Comparison of ENCODE assay signal across 1 cellular context in the genomic region with DNA sequence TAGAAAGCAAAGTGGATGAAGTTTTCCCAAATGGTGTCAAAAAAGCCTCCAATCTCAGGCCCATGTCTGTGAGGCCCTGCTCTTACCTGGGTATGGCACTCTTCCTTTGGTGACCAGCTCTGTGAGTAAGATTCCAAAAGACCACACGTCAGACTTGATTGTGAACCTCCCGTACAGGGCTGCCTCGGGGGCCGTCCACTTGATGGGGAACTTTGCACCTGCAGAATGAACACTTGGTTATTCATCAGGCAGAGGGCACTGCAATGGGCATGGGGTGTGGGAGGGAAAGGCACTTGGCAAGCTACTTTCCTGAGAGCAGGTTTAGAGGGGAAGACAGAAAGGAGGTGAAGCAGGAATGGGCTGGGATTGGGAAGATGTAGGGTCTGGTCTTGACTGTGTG.
TF ChIP-seq lines count a peak whose summit lies in the region.

No MANE protein-coding gene starts in this region.

TF ChIP-seq in HepG2, 621 proteins besides CTCF, POLR2A, EP300 and RAD21:
- no peak for TF ChIP-seq ZC3H4 (CRISPR knock-in tag; IDR thresholded peaks at IDR 0.05; ENCODE audit: borderline replicate concordance)
- 0 out of 2 replicates have a peak, but pooled peaks have one; percentile 20 for TF ChIP-seq BORCS8-MEF2B (CRISPR knock-in tag; IDR thresholded peaks at IDR 0.05)
- TF ChIP-seq HIVEP1 (CRISPR knock-in tag; IDR thresholded peaks at IDR 0.05): no peak
- TF ChIP-seq, protein P1, sequence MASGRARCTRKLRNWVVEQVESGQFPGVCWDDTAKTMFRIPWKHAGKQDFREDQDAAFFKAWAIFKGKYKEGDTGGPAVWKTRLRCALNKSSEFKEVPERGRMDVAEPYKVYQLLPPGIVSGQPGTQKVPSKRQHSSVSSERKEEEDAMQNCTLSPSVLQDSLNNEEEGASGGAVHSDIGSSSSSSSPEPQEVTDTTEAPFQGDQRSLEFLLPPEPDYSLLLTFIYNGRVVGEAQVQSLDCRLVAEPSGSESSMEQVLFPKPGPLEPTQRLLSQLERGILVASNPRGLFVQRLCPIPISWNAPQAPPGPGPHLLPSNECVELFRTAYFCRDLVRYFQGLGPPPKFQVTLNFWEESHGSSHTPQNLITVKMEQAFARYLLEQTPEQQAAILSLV (CRISPR knock-in tag; IDR thresholded peaks at IDR 0.05; ENCODE audit: borderline replicate concordance): 0 out of 2 replicates have a peak, but pooled peaks have one; percentile 48
- TF ChIP-seq ZNF761 (CRISPR knock-in tag; conservative IDR thresholded peaks at IDR 0.05): no peak
- no peak for TF ChIP-seq NFIB (CRISPR knock-in tag; IDR thresholded peaks at IDR 0.05; ENCODE audit: borderline replicate concordance)
- no peak for TF ChIP-seq MAFK (conservative IDR thresholded peaks at IDR 0.05 in 1 of 2, IDR thresholded peaks at IDR 0.05 in 1 of 2; ENCODE audit: low read length in 2 of 2)
- no peak for TF ChIP-seq HDAC2 (CRISPR knock-in tag; IDR thresholded peaks at IDR 0.05)
- no peak for TF ChIP-seq WIZ (CRISPR knock-in tag; IDR thresholded peaks at IDR 0.05)
- TF ChIP-seq, protein P2, sequence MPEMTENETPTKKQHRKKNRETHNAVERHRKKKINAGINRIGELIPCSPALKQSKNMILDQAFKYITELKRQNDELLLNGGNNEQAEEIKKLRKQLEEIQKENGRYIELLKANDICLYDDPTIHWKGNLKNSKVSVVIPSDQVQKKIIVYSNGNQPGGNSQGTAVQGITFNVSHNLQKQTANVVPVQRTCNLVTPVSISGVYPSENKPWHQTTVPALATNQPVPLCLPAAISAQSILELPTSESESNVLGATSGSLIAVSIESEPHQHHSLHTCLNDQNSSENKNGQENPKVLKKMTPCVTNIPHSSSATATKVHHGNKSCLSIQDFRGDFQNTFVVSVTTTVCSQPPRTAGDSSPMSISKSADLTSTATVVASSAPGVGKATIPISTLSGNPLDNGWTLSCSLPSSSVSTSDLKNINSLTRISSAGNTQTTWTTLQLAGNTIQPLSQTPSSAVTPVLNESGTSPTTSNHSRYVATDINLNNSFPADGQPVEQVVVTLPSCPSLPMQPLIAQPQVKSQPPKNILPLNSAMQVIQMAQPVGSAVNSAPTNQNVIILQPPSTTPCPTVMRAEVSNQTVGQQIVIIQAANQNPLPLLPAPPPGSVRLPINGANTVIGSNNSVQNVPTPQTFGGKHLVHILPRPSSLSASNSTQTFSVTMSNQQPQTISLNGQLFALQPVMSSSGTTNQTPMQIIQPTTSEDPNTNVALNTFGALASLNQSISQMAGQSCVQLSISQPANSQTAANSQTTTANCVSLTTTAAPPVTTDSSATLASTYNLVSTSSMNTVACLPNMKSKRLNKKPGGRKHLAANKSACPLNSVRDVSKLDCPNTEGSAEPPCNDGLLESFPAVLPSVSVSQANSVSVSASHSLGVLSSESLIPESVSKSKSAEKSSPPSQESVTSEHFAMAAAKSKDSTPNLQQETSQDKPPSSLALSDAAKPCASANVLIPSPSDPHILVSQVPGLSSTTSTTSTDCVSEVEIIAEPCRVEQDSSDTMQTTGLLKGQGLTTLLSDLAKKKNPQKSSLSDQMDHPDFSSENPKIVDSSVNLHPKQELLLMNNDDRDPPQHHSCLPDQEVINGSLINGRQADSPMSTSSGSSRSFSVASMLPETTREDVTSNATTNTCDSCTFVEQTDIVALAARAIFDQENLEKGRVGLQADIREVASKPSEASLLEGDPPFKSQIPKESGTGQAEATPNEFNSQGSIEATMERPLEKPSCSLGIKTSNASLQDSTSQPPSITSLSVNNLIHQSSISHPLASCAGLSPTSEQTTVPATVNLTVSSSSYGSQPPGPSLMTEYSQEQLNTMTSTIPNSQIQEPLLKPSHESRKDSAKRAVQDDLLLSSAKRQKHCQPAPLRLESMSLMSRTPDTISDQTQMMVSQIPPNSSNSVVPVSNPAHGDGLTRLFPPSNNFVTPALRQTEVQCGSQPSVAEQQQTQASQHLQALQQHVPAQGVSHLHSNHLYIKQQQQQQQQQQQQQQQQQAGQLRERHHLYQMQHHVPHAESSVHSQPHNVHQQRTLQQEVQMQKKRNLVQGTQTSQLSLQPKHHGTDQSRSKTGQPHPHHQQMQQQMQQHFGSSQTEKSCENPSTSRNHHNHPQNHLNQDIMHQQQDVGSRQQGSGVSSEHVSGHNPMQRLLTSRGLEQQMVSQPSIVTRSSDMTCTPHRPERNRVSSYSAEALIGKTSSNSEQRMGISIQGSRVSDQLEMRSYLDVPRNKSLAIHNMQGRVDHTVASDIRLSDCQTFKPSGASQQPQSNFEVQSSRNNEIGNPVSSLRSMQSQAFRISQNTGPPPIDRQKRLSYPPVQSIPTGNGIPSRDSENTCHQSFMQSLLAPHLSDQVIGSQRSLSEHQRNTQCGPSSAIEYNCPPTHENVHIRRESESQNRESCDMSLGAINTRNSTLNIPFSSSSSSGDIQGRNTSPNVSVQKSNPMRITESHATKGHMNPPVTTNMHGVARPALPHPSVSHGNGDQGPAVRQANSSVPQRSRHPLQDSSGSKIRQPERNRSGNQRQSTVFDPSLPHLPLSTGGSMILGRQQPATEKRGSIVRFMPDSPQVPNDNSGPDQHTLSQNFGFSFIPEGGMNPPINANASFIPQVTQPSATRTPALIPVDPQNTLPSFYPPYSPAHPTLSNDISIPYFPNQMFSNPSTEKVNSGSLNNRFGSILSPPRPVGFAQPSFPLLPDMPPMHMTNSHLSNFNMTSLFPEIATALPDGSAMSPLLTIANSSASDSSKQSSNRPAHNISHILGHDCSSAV (CRISPR knock-in tag; IDR thresholded peaks at IDR 0.05; ENCODE audit: borderline replicate concordance): no peak
- TF ChIP-seq, protein P3, sequence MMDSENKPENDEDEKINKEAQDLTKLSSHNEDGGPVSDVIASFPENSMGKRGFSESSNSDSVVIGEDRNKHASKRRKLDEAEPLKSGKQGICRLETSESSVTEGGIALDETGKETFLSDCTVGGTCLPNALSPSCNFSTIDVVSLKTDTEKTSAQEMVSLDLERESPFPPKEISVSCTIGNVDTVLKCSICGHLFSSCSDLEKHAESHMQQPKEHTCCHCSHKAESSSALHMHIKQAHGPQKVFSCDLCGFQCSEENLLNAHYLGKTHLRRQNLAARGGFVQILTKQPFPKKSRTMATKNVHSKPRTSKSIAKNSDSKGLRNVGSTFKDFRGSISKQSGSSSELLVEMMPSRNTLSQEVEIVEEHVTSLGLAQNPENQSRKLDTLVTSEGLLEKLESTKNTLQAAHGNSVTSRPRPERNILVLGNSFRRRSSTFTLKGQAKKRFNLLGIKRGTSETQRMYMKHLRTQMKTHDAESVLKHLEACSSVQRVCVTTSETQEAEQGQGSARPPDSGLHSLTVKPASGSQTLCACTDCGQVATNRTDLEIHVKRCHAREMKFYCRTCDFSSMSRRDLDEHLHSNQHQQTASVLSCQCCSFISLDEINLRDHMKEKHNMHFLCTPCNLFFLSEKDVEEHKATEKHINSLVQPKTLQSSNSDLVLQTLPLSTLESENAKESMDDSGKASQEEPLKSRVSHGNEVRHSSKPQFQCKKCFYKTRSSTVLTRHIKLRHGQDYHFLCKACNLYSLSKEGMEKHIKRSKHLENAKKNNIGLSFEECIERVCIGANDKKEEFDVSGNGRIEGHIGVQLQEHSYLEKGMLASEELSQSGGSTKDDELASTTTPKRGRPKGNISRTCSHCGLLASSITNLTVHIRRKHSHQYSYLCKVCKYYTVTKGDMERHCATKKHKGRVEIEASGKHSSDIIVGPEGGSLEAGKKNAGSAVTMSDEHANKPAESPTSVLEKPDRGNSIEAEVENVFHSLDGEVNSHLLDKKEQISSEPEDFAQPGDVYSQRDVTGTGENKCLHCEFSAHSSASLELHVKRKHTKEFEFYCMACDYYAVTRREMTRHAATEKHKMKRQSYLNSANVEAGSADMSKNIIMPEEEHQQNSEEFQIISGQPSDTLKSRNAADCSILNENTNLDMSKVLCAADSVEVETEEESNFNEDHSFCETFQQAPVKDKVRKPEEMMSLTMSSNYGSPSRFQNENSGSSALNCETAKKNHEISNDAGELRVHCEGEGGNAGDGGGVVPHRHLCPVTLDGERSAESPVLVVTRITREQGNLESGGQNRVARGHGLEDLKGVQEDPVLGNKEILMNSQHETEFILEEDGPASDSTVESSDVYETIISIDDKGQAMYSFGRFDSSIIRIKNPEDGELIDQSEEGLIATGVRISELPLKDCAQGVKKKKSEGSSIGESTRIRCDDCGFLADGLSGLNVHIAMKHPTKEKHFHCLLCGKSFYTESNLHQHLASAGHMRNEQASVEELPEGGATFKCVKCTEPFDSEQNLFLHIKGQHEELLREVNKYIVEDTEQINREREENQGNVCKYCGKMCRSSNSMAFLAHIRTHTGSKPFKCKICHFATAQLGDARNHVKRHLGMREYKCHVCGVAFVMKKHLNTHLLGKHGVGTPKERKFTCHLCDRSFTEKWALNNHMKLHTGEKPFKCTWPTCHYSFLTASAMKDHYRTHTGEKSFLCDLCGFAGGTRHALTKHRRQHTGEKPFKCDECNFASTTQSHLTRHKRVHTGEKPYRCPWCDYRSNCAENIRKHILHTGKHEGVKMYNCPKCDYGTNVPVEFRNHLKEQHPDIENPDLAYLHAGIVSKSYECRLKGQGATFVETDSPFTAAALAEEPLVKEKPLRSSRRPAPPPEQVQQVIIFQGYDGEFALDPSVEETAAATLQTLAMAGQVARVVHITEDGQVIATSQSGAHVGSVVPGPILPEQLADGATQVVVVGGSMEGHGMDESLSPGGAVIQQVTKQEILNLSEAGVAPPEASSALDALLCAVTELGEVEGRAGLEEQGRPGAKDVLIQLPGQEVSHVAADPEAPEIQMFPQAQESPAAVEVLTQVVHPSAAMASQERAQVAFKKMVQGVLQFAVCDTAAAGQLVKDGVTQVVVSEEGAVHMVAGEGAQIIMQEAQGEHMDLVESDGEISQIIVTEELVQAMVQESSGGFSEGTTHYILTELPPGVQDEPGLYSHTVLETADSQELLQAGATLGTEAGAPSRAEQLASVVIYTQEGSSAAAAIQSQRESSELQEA (CRISPR knock-in tag; IDR thresholded peaks at IDR 0.05; ENCODE audit: not compliant biosample characterization): peak; percentile 52
- TF ChIP-seq GZF1 (CRISPR knock-in tag; IDR thresholded peaks at IDR 0.05): no peak
- no peak for TF ChIP-seq MBD4 (IDR thresholded peaks at IDR 0.05; ENCODE audit: borderline replicate concordance, low read length)
- no peak for TF ChIP-seq LCORL (IDR thresholded peaks at IDR 0.05)
- no peak for TF ChIP-seq LCORL (CRISPR knock-in tag; IDR thresholded peaks at IDR 0.05)
